Comparison of ENCODE assay signal across 8 cellular contexts in genomic region chr1:3746784-3747521, GRCh38. TPM values are rescaled to one million over a fixed set of nuclear protein-coding genes. Genes with fewer than 3 reads are reported as not detected.
A peak's percentile ranks its signal among the peaks of the same experiment; 100 is the strongest.
DNase-seq lines count a peak whose midpoint lies in the region; ATAC-seq and TF ChIP-seq lines count a peak whose summit lies in the region.

No MANE protein-coding gene starts in this region.

- H3K9me3 Mint-ChIP-seq in activated CD4-positive, alpha-beta memory T cell treated with anti-CD3 and anti-CD28 coated beads, Interleukin-2, amount 10 ng/mL, durations not matched to agents 7 days and 5 days: no peaks in the 10 kb centered on the region

- peaks cover 33% of the 10 kb centered on the region for H3K4me1 Mint-ChIP-seq in activated CD4-positive, alpha-beta memory T cell treated with anti-CD3 and anti-CD28 coated beads, Interleukin-2, amount 10 ng/mL, durations not matched to agents 7 days and 5 days

- DNase-seq in GM04503 (ENCODE audit: low read depth) (peak; percentile 23), NCI-H510A (lab: John Stamatoyannopoulos, UW) (peak; percentile 73), lower lobe of right lung (peak; percentile 93), HK-2 (ENCODE audit: unreplicated experiment) (no peak)
- peak; percentile 89 for DNase-seq in activated CD4-positive, alpha-beta memory T cell treated with anti-CD3 and anti-CD28 coated beads, Interleukin-2, amount 10 ng/mL, durations not matched to agents 7 days and 5 days
- peak; percentile 67 to 88 (median 73) for DNase-seq in stimulated activated CD4-positive, alpha-beta T cell treated with anti-CD3 and anti-CD28 coated beads, TNF-alpha, amount 100 ng/mL, for 1 hour (ENCODE audit: low read depth in 3 of 3, low spot score in 1 of 3)

- H3K9me3 ChIP-seq in ectodermal cell (ENCODE audit: control insufficient read depth, low read length): no peaks in the 10 kb centered on the region
- H3K9me3 ChIP-seq in lower lobe of right lung: no peaks in the 10 kb centered on the region

- CTCF ChIA-PET in activated CD4-positive, alpha-beta memory T cell treated with anti-CD3 and anti-CD28 coated beads, Interleukin-2, amount 10 ng/mL, durations not matched to agents 7 days and 5 days (lab: Charles Lee): no interaction called here

- H3K27ac ChIP-seq in ectodermal cell (ENCODE audit: insufficient read depth, low read depth, low read length, poor library complexity, severe bottlenecking) (no peak overlapping the region), lower lobe of right lung (peak overlapping the region; percentile 68)

- peaks cover 4% of the 10 kb centered on the region for H3K36me3 Mint-ChIP-seq in activated CD4-positive, alpha-beta memory T cell treated with anti-CD3 and anti-CD28 coated beads, Interleukin-2, amount 10 ng/mL, durations not matched to agents 7 days and 5 days (ENCODE audit: low read depth)

- H3K4me1 ChIP-seq in ectodermal cell (ENCODE audit: control insufficient read depth, insufficient read depth, low read length): peaks cover 16% of the 10 kb centered on the region
- H3K4me1 ChIP-seq in lower lobe of right lung: peaks cover 18% of the 10 kb centered on the region

- ATAC-seq in HG02884 (IDR thresholded peaks at IDR 0.05; ENCODE audit: unreplicated experiment) (peak; percentile 72), lower lobe of right lung (peak; percentile 97 to 98)

- POLR2A ChIA-PET in activated CD4-positive, alpha-beta memory T cell treated with anti-CD3 and anti-CD28 coated beads, Interleukin-2, amount 10 ng/mL, durations not matched to agents 7 days and 5 days (lab: Charles Lee): no interaction called here

- WGBS in ectodermal cell, 2 experiments: 0 to 1% methylated on average over 78 of the region's 78 CpGs

- H3K36me3 ChIP-seq in ectodermal cell (ENCODE audit: control insufficient read depth, insufficient read depth, low read length) (peaks cover 5% of the 10 kb centered on the region), lower lobe of right lung (peaks cover 15% of the 10 kb centered on the region)

- H3K27ac Mint-ChIP-seq in activated CD4-positive, alpha-beta memory T cell treated with anti-CD3 and anti-CD28 coated beads, Interleukin-2, amount 10 ng/mL, durations not matched to agents 7 days and 5 days: no peak overlapping the region

- peak overlapping the region; percentile 58 for H3K4me3 Mint-ChIP-seq in activated CD4-positive, alpha-beta memory T cell treated with anti-CD3 and anti-CD28 coated beads, Interleukin-2, amount 10 ng/mL, durations not matched to agents 7 days and 5 days

- peaks cover 17% of the 10 kb centered on the region for H3K27me3 ChIP-seq in ectodermal cell (ENCODE audit: control insufficient read depth, insufficient read depth, low read length, poor library complexity, severe bottlenecking)
- peaks cover 2% of the 10 kb centered on the region for H3K27me3 ChIP-seq in lower lobe of right lung (ENCODE audit: low read depth)

- intact Hi-C loops in lower lobe of right lung (cut with DNase I): no loop called here

- H3K27me3 Mint-ChIP-seq in activated CD4-positive, alpha-beta memory T cell treated with anti-CD3 and anti-CD28 coated beads, Interleukin-2, amount 10 ng/mL, durations not matched to agents 7 days and 5 days: no peaks in the 10 kb centered on the region

- H3K4me3 ChIP-seq in ectodermal cell (ENCODE audit: insufficient read depth, low read depth, low read length): peak overlapping the region; percentile 85
- H3K4me3 ChIP-seq in lower lobe of right lung: peak overlapping the region; percentile 78

- no peak for TF ChIP-seq CTCF in lower lobe of right lung (IDR thresholded peaks at IDR 0.05)

RNA-seq across cellular contexts. Expression of gene CCDC27, which starts 5.3 kb away (rescaled TPM):
- total RNA-seq in activated CD4-positive, alpha-beta memory T cell treated with anti-CD3 and anti-CD28 coated beads, Interleukin-2, amount 10 ng/mL, durations not matched to agents 7 days and 5 days: not detected
- not detected for polyA plus RNA-seq in ectodermal cell (2013, experiment 1 of 4)
- polyA plus RNA-seq in ectodermal cell (2013, experiment 2 of 4): not detected
- polyA plus RNA-seq in ectodermal cell (2013, experiment 3 of 4): not detected
- not detected for polyA plus RNA-seq in ectodermal cell (2013, experiment 4 of 4)
- total RNA-seq in lower lobe of right lung: not detected

RNA-seq across cellular contexts. Expression of gene SMIM1, which starts 25.6 kb away (rescaled TPM):
- total RNA-seq in activated CD4-positive, alpha-beta memory T cell treated with anti-CD3 and anti-CD28 coated beads, Interleukin-2, amount 10 ng/mL, durations not matched to agents 7 days and 5 days: not detected
- 3.6 TPM for polyA plus RNA-seq in ectodermal cell (2013, experiment 1 of 4)
- polyA plus RNA-seq in ectodermal cell (2013, experiment 2 of 4): 4.2 TPM
- polyA plus RNA-seq in ectodermal cell (2013, experiment 3 of 4): 6.1 TPM
- 3.6 TPM for polyA plus RNA-seq in ectodermal cell (2013, experiment 4 of 4)
- total RNA-seq in lower lobe of right lung: 8.5 TPM

RNA-seq across cellular contexts. Expression of gene LRRC47, which starts 49.3 kb away (rescaled TPM):
- total RNA-seq in activated CD4-positive, alpha-beta memory T cell treated with anti-CD3 and anti-CD28 coated beads, Interleukin-2, amount 10 ng/mL, durations not matched to agents 7 days and 5 days: 10 to 100 TPM; 32.4 to 33.5 TPM
- polyA plus RNA-seq in ectodermal cell (2013, experiment 1 of 4): 57.4 TPM
- polyA plus RNA-seq in ectodermal cell (2013, experiment 2 of 4): 63.8 TPM
- 32.0 TPM for polyA plus RNA-seq in ectodermal cell (2013, experiment 3 of 4)
- polyA plus RNA-seq in ectodermal cell (2013, experiment 4 of 4): 37.0 TPM
- 34.4 TPM for total RNA-seq in lower lobe of right lung
